8 cellular contexts compared by ENCODE assay signal in the genomic region with DNA sequence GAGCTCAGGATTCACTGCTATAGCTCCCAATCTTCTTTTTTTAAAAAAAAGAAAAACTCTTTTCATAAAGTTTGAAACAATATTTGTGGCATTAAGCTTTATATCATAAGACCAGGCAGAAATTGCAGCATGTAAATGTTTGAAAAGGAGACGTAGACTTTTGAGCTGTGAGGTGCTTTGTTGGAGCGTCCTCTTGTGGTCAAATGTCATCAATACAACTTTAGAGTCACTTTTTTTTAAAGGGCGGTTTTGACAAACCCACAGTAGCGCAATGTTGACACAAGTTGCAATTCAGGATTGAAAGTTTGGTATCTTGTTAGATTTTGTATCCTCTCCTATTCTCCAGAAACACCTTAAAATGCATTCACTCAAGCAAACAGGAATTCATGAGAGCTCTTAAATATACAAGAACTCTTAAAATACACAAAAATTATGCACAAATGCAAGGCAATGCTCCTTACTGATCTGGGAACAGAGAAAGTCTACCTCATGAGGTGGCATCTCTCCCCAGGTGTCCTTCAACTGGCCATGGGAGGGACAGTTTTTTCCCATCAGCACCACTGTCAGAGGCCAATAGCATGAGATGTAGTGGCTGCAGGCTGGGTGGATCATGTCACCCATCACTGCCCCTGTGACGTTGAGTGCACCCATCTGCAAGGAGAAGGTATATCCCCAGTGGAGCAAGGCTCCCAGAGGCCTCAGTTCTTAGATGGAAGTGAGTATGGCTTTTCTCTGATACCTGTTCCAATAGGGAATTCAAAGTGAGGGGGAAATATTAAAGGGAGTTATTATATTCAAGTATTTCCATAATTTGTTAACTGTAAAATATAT.
DNase-seq lines count a peak whose midpoint lies in the region; ATAC-seq and TF ChIP-seq lines count a peak whose summit lies in the region.

No MANE protein-coding gene starts in this region.

- no peaks in the 10 kb centered on the region for H3K9me3 ChIP-seq in spleen

- peaks cover 0 to 9% (median 2%) of the 10 kb centered on the region in 6 donors for H3K4me1 ChIP-seq in spleen

- 11 to 22% (median 16%) methylated on average over 5 of the region's 5 CpGs for WGBS in spleen, 5 donors

- H3K4me3 Mint-ChIP-seq in glutamatergic neuron (ENCODE audit: unreplicated experiment): no peak overlapping the region

- TF ChIP-seq POLR2A in spleen (IDR thresholded peaks at IDR 0.05): no peak

- peak; percentile 58 for DNase-seq in Ammon's horn (ENCODE audit: low spot score)
- peak; percentile 70 for DNase-seq in NCI-H2227 (lab: John Stamatoyannopoulos, UW; ENCODE audit: unreplicated experiment)
- peak; percentile 11 for DNase-seq in activated CD4-positive, alpha-beta T cell treated with anti-CD3 and anti-CD28 coated beads, Interleukin-2, amount 50 U/mL, for 1 hour
- no peak for DNase-seq in glutamatergic neuron
- DNase-seq in spleen: no peak
- no peak for DNase-seq in activated effector memory CD4-positive, alpha-beta T cell treated with anti-CD3 and anti-CD28 coated beads, Interleukin-2, amount 50 U/mL, for 16 hours

- H3K27ac ChIP-seq in spleen: no peak overlapping the region

- no peaks in the 10 kb centered on the region for H3K36me3 ChIP-seq in spleen

- H3K36me3 Mint-ChIP-seq in glutamatergic neuron (ENCODE audit: unreplicated experiment): no peaks in the 10 kb centered on the region

- H3K27ac Mint-ChIP-seq in glutamatergic neuron (ENCODE audit: unreplicated experiment): no peak overlapping the region

- TF ChIP-seq CTCF in GM12872 (IDR thresholded peaks at IDR 0.05; ENCODE audit: insufficient read depth, low read depth, low read length) (peak; percentile 85), glutamatergic neuron (IDR thresholded peaks at IDR 0.05; ENCODE audit: partially characterized antibody, unreplicated experiment) (peak; percentile 95), spleen (IDR thresholded peaks at IDR 0.05 in 8 of 11, conservative IDR thresholded peaks at IDR 0.05 in 3 of 11) (peak in 9 of 11 experiments; percentile 20 to 67 (median 55))

- peaks cover 4% of the 10 kb centered on the region for H3K9me3 Mint-ChIP-seq in glutamatergic neuron (ENCODE audit: unreplicated experiment)

- no peak overlapping the region for H3K4me3 ChIP-seq in spleen

- peaks cover 14% of the 10 kb centered on the region for H3K4me1 Mint-ChIP-seq in glutamatergic neuron (ENCODE audit: low read depth, unreplicated experiment)

- intact Hi-C loops in spleen (cut with DNase I; ENCODE audit: low total_unique reads): loop anchor here (5.0 to 10.0 kb wide), 2 partner anchors 410 to 602 kb away; no protein-coding TSS in a partner anchor

- H3K27me3 ChIP-seq in spleen (replicated peaks in 1 of 7): peaks cover 0 to 53% (median 18%) of the 10 kb centered on the region in 7 donors

- no peak for ATAC-seq in GM18873 (IDR thresholded peaks at IDR 0.05; ENCODE audit: low FRiP score, unreplicated experiment)

- H3K27me3 Mint-ChIP-seq in glutamatergic neuron (ENCODE audit: unreplicated experiment): peaks cover 3% of the 10 kb centered on the region

Comparison
In these comparisons a context has a peak if more than half of its experiments do, and no peak if none do; other contexts are left out.
1. DNase-seq: peak in Ammon's horn (single experiment), NCI-H2227 (single experiment) and activated CD4-positive, alpha-beta T cell treated with anti-CD3 and anti-CD28 coated beads, Interleukin-2, amount 50 U/mL, for 1 hour (single experiment); none in glutamatergic neuron (single experiment), spleen (single experiment) and activated effector memory CD4-positive, alpha-beta T cell treated with anti-CD3 and anti-CD28 coated beads, Interleukin-2, amount 50 U/mL, for 16 hours (single experiment).
2. Peak in every context shown above with its lines, with median percentiles within 50 percentile points of each other: CTCF ChIP-seq.